25 cellular contexts compared by ENCODE assay signal in the genomic region with DNA sequence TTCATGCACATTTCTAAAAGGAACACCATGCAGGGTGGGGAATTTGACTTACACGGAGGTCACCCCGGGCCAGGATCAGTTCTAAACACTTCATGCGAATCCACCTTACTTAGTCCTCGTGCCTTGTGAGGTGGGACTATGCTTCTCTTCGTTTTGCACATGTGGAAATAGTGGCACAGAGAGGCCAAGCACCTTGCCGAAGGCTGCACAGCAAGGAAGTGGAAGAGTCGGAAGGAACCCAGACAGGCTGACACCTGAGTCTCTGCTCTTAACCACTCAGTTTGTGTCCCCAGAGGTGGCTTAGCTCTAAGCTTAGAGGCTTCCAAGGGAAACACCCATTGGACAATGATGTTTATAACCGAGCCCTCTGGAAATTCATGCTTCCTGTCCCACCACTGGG.
"Had no signal": no experiment of that assay in that cellular context is flagged by ENCODE, and none has a peak within 500 bp of the region (broad histone marks: within the 10 kb centered on the region; RNA-seq: fewer than 3 reads in every experiment).

No MANE protein-coding gene starts in this region.

- H3K27ac ChIP-seq: colonic mucosa, epithelial cell of prostate, esophagus squamous epithelium, gastrocnemius medialis, heart right ventricle, left lung, lower lobe of right lung had no signal

- H3K27me3 ChIP-seq: colonic mucosa, gastrocnemius medialis had no signal

- H3K4me3 ChIP-seq: colonic mucosa, esophagus squamous epithelium, gastrocnemius medialis, heart right ventricle, left lung, lower lobe of right lung, mucosa of descending colon had no signal

- H3K36me3 ChIP-seq: colonic mucosa, esophagus squamous epithelium, gastrocnemius medialis, heart right ventricle, left lung, lower lobe of right lung had no signal

- H3K9me3 ChIP-seq: colonic mucosa, gastrocnemius medialis had no signal

- ATAC-seq: effector memory CD8-positive, alpha-beta T cell; esophagus mucosa; gastrocnemius medialis; heart right ventricle; left cardiac atrium; left lung; left ventricle myocardium superior; lower lobe of right lung; mucosa of descending colon had no signal

- DNase-seq: colonic mucosa; cortex of kidney; effector CD8-positive, alpha-beta T cell; effector memory CD8-positive, alpha-beta T cell; endodermal cell; erythroblast; esophagus squamous epithelium; foreskin fibroblast; foreskin melanocyte; gastrocnemius medialis; glutamatergic neuron; heart right ventricle; hippocampal formation; left cardiac atrium; left lung; left ventricle myocardium superior; lower lobe of right lung; mesenchymal stem cell; mucosa of descending colon; naive B cell had no signal

- H3K4me1 ChIP-seq: colonic mucosa, esophagus squamous epithelium, gastrocnemius medialis, heart right ventricle, left lung, lower lobe of right lung had no signal

- FAIRE-seq: endometrium, islet of Langerhans, keratinocyte had no signal
